Comparison of ENCODE assay signal across 26 cellular contexts in the genomic region with DNA sequence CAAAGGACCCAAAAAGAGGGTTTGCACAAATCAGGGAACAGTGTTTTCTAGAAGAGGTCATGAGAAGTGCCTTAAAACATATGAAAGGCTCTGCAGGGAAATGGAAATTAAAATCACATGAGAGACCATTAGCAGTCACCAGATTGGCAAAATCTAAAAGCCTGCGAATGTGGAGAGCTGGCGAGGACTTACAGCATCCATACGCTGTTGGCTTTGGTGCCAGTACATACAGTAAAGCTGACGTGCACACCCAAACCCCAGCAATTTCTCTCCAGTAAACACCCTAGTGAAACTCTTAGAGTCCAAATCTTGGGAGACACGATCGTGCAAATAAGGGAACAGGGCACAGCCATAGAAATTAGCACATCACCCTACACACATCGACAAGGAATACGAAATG. TPM values are rescaled to one million over a fixed set of nuclear protein-coding genes. Genes with fewer than 3 reads are reported as not detected.
DNase-seq lines count a peak whose midpoint lies in the region; ATAC-seq and TF ChIP-seq lines count a peak whose summit lies in the region.
"Had no signal": no experiment of that assay in that cellular context is flagged by ENCODE, and none has a peak within 500 bp of the region (broad histone marks: within the 10 kb centered on the region; RNA-seq: fewer than 3 reads in every experiment).

No MANE protein-coding gene starts in this region.

- POLR2A ChIA-PET in activated CD4-positive, alpha-beta T cell treated with anti-CD3 and anti-CD28 coated beads, Interleukin-2, amount 10 ng/mL, durations not matched to agents 7 days and 5 days (lab: Charles Lee): no interaction called here

- peak; percentile 0 for DNase-seq in activated CD4-positive, alpha-beta T cell treated with anti-CD3 and anti-CD28 coated beads, Interleukin-2, amount 10 ng/mL, durations not matched to agents 7 days and 5 days
- no peak for DNase-seq in activated CD4-positive, alpha-beta T cell treated with anti-CD3 and anti-CD28 coated beads, Interleukin-2, amount 10 ng/mL, durations not matched to agents 24 days and 14 days
- peak; percentile 38 for DNase-seq in cardiac septum (ENCODE audit: low spot score)
- DNase-seq in left cardiac atrium: no peak
- peak; percentile 74 for DNase-seq in esophagus muscularis mucosa (ENCODE audit: extremely low spot score)
- DNase-seq in ureter (ENCODE audit: low spot score): peak; percentile 27
- DNase-seq in progenitor cell of endocrine pancreas (ENCODE audit: low spot score, unreplicated experiment): no peak
- DNase-seq in activated T-cell treated with anti-CD3 and anti-CD28 coated beads, Interleukin-2, amount 50 U/mL, for 72 hours: no peak
- DNase-seq: BE2C; C1 segment of cervical spinal cord; CD4-positive, alpha-beta memory T cell; CD4-positive, CD25-positive, alpha-beta regulatory T cell; CD8-positive, alpha-beta memory T cell; COR-L47; DMS 273 treated with DMSO at 0.1 percent for 48 hours; DMS153; DMS53; DMS79; DND-41; EL; GDM1 had no signal

- ATAC-seq in left cardiac atrium: no peak
- ATAC-seq in activated T-cell treated with anti-CD3 and anti-CD28 coated beads, Interleukin-2, amount 50 U/mL, for 72 hours (replicated peaks in 1 of 2): no peak
- ATAC-seq: A549, GM12878 had no signal

- no peak overlapping the region for H3K27ac Mint-ChIP-seq in activated CD4-positive, alpha-beta T cell treated with anti-CD3 and anti-CD28 coated beads, Interleukin-2, amount 10 ng/mL, durations not matched to agents 7 days and 5 days
- H3K27ac Mint-ChIP-seq in activated CD4-positive, alpha-beta T cell treated with anti-CD3 and anti-CD28 coated beads, Interleukin-2, amount 10 ng/mL, durations not matched to agents 24 days and 14 days: no peak overlapping the region
- no peak overlapping the region for H3K27ac Mint-ChIP-seq in progenitor cell of endocrine pancreas
- no peak overlapping the region for H3K27ac Mint-ChIP-seq in activated T-cell treated with anti-CD3 and anti-CD28 coated beads, Interleukin-2, amount 50 U/mL, for 72 hours
- H3K27ac Mint-ChIP-seq: CD14-positive monocyte; CD4-positive, alpha-beta memory T cell; CD4-positive, CD25-positive, alpha-beta regulatory T cell; CD8-positive, alpha-beta memory T cell had no signal

- intact Hi-C loops in activated CD4-positive, alpha-beta T cell treated with anti-CD3 and anti-CD28 coated beads, Interleukin-2, amount 10 ng/mL, durations not matched to agents 24 days and 14 days (cut with micrococcal nuclease): no loop called here
- intact Hi-C loops in cardiac septum (cut with DNase I) (no loop called here), left cardiac atrium (cut with DNase I) (no loop called here), esophagus muscularis mucosa (cut with DNase I) (no loop called here)

- no peak for TF ChIP-seq EP300 in esophagus muscularis mucosa (IDR thresholded peaks at IDR 0.05)

- no peak for TF ChIP-seq CTCF in esophagus muscularis mucosa (IDR thresholded peaks at IDR 0.05)
- TF ChIP-seq CTCF in progenitor cell of endocrine pancreas (IDR thresholded peaks at IDR 0.05; ENCODE audit: unreplicated experiment): no peak

- H3K4me3 Mint-ChIP-seq in activated CD4-positive, alpha-beta T cell treated with anti-CD3 and anti-CD28 coated beads, Interleukin-2, amount 10 ng/mL, durations not matched to agents 7 days and 5 days: no peak overlapping the region
- no peak overlapping the region for H3K4me3 Mint-ChIP-seq in activated CD4-positive, alpha-beta T cell treated with anti-CD3 and anti-CD28 coated beads, Interleukin-2, amount 10 ng/mL, durations not matched to agents 24 days and 14 days
- no peak overlapping the region for H3K4me3 Mint-ChIP-seq in progenitor cell of endocrine pancreas (ENCODE audit: low read depth)
- H3K4me3 Mint-ChIP-seq in activated T-cell treated with anti-CD3 and anti-CD28 coated beads, Interleukin-2, amount 50 U/mL, for 72 hours: no peak overlapping the region
- H3K4me3 Mint-ChIP-seq: CD14-positive monocyte; CD4-positive, alpha-beta memory T cell; CD4-positive, CD25-positive, alpha-beta regulatory T cell; CD8-positive, alpha-beta memory T cell had no signal

- H3K27me3 ChIP-seq in esophagus muscularis mucosa: peaks cover 0 to 34% (median 0%) of the 10 kb centered on the region in 4 donors
- H3K27me3 ChIP-seq: BLaER1 had no signal

- no peak for TF ChIP-seq POLR2A in esophagus muscularis mucosa (IDR thresholded peaks at IDR 0.05; ENCODE audit: low read depth)

- no peak overlapping the region for H3K27ac ChIP-seq in esophagus muscularis mucosa (replicated peaks in 1 of 4)
- H3K27ac ChIP-seq: 22Rv1, A549, BLaER1 had no signal

- H3K4me3 ChIP-seq in esophagus muscularis mucosa: no peak overlapping the region
- H3K4me3 ChIP-seq: A549, BLaER1, GM12878 had no signal

- 95% methylated on average over 8 of the region's 8 CpGs for WGBS in esophagus muscularis mucosa

- H3K36me3 ChIP-seq in esophagus muscularis mucosa: no peaks in the 10 kb centered on the region
- H3K36me3 ChIP-seq: BE2C, BLaER1 had no signal

- CTCF ChIA-PET in activated CD4-positive, alpha-beta T cell treated with anti-CD3 and anti-CD28 coated beads, Interleukin-2, amount 10 ng/mL, durations not matched to agents 7 days and 5 days (lab: Charles Lee): no interaction called here

- H3K27me3 Mint-ChIP-seq in activated CD4-positive, alpha-beta T cell treated with anti-CD3 and anti-CD28 coated beads, Interleukin-2, amount 10 ng/mL, durations not matched to agents 7 days and 5 days: peaks cover 6% of the 10 kb centered on the region
- no peaks in the 10 kb centered on the region for H3K27me3 Mint-ChIP-seq in activated CD4-positive, alpha-beta T cell treated with anti-CD3 and anti-CD28 coated beads, Interleukin-2, amount 10 ng/mL, durations not matched to agents 24 days and 14 days
- peaks cover 15% of the 10 kb centered on the region for H3K27me3 Mint-ChIP-seq in progenitor cell of endocrine pancreas
- peaks cover 19% of the 10 kb centered on the region for H3K27me3 Mint-ChIP-seq in activated T-cell treated with anti-CD3 and anti-CD28 coated beads, Interleukin-2, amount 50 U/mL, for 72 hours (ENCODE audit: low read depth)

- H3K36me3 Mint-ChIP-seq in activated CD4-positive, alpha-beta T cell treated with anti-CD3 and anti-CD28 coated beads, Interleukin-2, amount 10 ng/mL, durations not matched to agents 7 days and 5 days (ENCODE audit: low read depth): no peaks in the 10 kb centered on the region
- H3K36me3 Mint-ChIP-seq in activated CD4-positive, alpha-beta T cell treated with anti-CD3 and anti-CD28 coated beads, Interleukin-2, amount 10 ng/mL, durations not matched to agents 24 days and 14 days (ENCODE audit: low read depth): no peaks in the 10 kb centered on the region
- no peaks in the 10 kb centered on the region for H3K36me3 Mint-ChIP-seq in progenitor cell of endocrine pancreas (ENCODE audit: insufficient read depth)
- no peaks in the 10 kb centered on the region for H3K36me3 Mint-ChIP-seq in activated T-cell treated with anti-CD3 and anti-CD28 coated beads, Interleukin-2, amount 50 U/mL, for 72 hours (ENCODE audit: insufficient read depth in 2 of 2)
- H3K36me3 Mint-ChIP-seq: CD14-positive monocyte; CD4-positive, alpha-beta memory T cell; CD4-positive, CD25-positive, alpha-beta regulatory T cell had no signal

- peaks cover 0 to 17% (median 14%) of the 10 kb centered on the region in 4 donors for H3K4me1 ChIP-seq in esophagus muscularis mucosa
- H3K4me1 ChIP-seq: A549, BE2C had no signal

- H3K9me3 ChIP-seq in esophagus muscularis mucosa: no peaks in the 10 kb centered on the region
- H3K9me3 ChIP-seq: A549, BE2C, BLaER1 had no signal

- H3K9me3 Mint-ChIP-seq in activated CD4-positive, alpha-beta T cell treated with anti-CD3 and anti-CD28 coated beads, Interleukin-2, amount 10 ng/mL, durations not matched to agents 7 days and 5 days: peaks cover 3% of the 10 kb centered on the region
- no peaks in the 10 kb centered on the region for H3K9me3 Mint-ChIP-seq in activated CD4-positive, alpha-beta T cell treated with anti-CD3 and anti-CD28 coated beads, Interleukin-2, amount 10 ng/mL, durations not matched to agents 24 days and 14 days
- H3K9me3 Mint-ChIP-seq in progenitor cell of endocrine pancreas (ENCODE audit: low read depth): no peaks in the 10 kb centered on the region
- H3K9me3 Mint-ChIP-seq in activated T-cell treated with anti-CD3 and anti-CD28 coated beads, Interleukin-2, amount 50 U/mL, for 72 hours: no peaks in the 10 kb centered on the region

- no peaks in the 10 kb centered on the region for H3K4me1 Mint-ChIP-seq in activated CD4-positive, alpha-beta T cell treated with anti-CD3 and anti-CD28 coated beads, Interleukin-2, amount 10 ng/mL, durations not matched to agents 7 days and 5 days
- no peaks in the 10 kb centered on the region for H3K4me1 Mint-ChIP-seq in activated CD4-positive, alpha-beta T cell treated with anti-CD3 and anti-CD28 coated beads, Interleukin-2, amount 10 ng/mL, durations not matched to agents 24 days and 14 days
- H3K4me1 Mint-ChIP-seq in progenitor cell of endocrine pancreas (ENCODE audit: low read depth): peaks cover 16% of the 10 kb centered on the region
- H3K4me1 Mint-ChIP-seq in activated T-cell treated with anti-CD3 and anti-CD28 coated beads, Interleukin-2, amount 50 U/mL, for 72 hours (ENCODE audit: low read depth): no peaks in the 10 kb centered on the region
- H3K4me1 Mint-ChIP-seq: CD14-positive monocyte; CD4-positive, alpha-beta memory T cell; CD4-positive, CD25-positive, alpha-beta regulatory T cell; CD8-positive, alpha-beta memory T cell had no signal

RNA-seq across cellular contexts. Expression of a gene that starts 25.4 kb away (rescaled TPM):
- total RNA-seq in activated CD4-positive, alpha-beta T cell treated with anti-CD3 and anti-CD28 coated beads, Interleukin-2, amount 10 ng/mL, durations not matched to agents 7 days and 5 days: not detected
- not detected in 2 replicates for total RNA-seq in activated CD4-positive, alpha-beta T cell treated with anti-CD3 and anti-CD28 coated beads, Interleukin-2, amount 10 ng/mL, durations not matched to agents 24 days and 14 days
- total RNA-seq in cardiac septum: 5.5 TPM
- 1 to 10 TPM; 4.8 to 5.2 TPM for total RNA-seq in left cardiac atrium
- total RNA-seq in esophagus muscularis mucosa: 1 to 10 TPM in 3 of 4 donors, under 1 TPM in 1; 0.50 to 2.7 (median 1.4) TPM
- 2.8 TPM for total RNA-seq in ureter
- total RNA-seq in progenitor cell of endocrine pancreas: 0.19 and 0.29 TPM in 2 replicates
- total RNA-seq in activated T-cell treated with anti-CD3 and anti-CD28 coated beads, Interleukin-2, amount 50 U/mL, for 72 hours: not detected
- total RNA-seq: CD4-positive, alpha-beta memory T cell; CD4-positive, CD25-positive, alpha-beta regulatory T cell; CD8-positive, alpha-beta memory T cell had no signal

Comparison
In these comparisons a context has a peak if more than half of its experiments do, and no peak if none do; other contexts are left out.
1. DNase-seq: peak in activated CD4-positive, alpha-beta T cell treated with anti-CD3 and anti-CD28 coated beads, Interleukin-2, amount 10 ng/mL, durations not matched to agents 7 days and 5 days (single experiment), cardiac septum (single experiment), esophagus muscularis mucosa (single experiment) and ureter (single experiment); none in activated CD4-positive, alpha-beta T cell treated with anti-CD3 and anti-CD28 coated beads, Interleukin-2, amount 10 ng/mL, durations not matched to agents 24 days and 14 days (single experiment), left cardiac atrium (single experiment), progenitor cell of endocrine pancreas (single experiment) and activated T-cell treated with anti-CD3 and anti-CD28 coated beads, Interleukin-2, amount 50 U/mL, for 72 hours (0 of 2).